In genomic region chr1:64243757-64244080, GRCh38 we compare ENCODE assay signal across 12 cellular contexts. TPM values are rescaled to one million over a fixed set of nuclear protein-coding genes. Genes with fewer than 3 reads are reported as not detected.
DNase-seq lines count a peak whose midpoint lies in the region; ATAC-seq lines count a peak whose summit lies in the region.
"Had no signal": no experiment of that assay in that cellular context is flagged by ENCODE, and none has a peak within 500 bp of the region (broad histone marks: within the 10 kb centered on the region; RNA-seq: fewer than 3 reads in every experiment).

No MANE protein-coding gene starts in this region.

- H3K4ac ChIP-seq in trophoblast cell (ENCODE audit: low read depth, low read length), result no peak overlapping the region

- no peak overlapping the region for H4K91ac ChIP-seq in trophoblast cell (ENCODE audit: low read depth, low read length)

- POLR2A ChIA-PET in CD4-positive, alpha-beta memory T cell (lab: Charles Lee; ENCODE audit: partially characterized antibody), result interaction anchor here (1.3 kb wide), 1 partner anchor 650 kb away, joined by 3 read pairs; the partner anchor contains the start of gene PGM1

- peaks cover 12 to 31% (median 15%) of the 10 kb centered on the region in 4 donors for H3K4me1 Mint-ChIP-seq in CD4-positive, alpha-beta memory T cell
- H3K4me1 Mint-ChIP-seq in central memory CD8-positive, alpha-beta T cell, result peaks cover 11% of the 10 kb centered on the region

- no peak overlapping the region for H3K4me3 ChIP-seq in ACC112 (ENCODE audit: low read depth, low read length)
- H3K4me3 ChIP-seq in CD4-positive, alpha-beta memory T cell (ENCODE audit: low read length in 2 of 2), result no peak overlapping the region
- H3K4me3 ChIP-seq in trophoblast cell (ENCODE audit: low read depth, low read length), result no peak overlapping the region

- intact Hi-C loops in CD4-positive, alpha-beta memory T cell (cut with micrococcal nuclease), result loop anchor here (1.0 kb wide), 2 partner anchors 627 to 665 kb away; no protein-coding TSS in a partner anchor

- no peak overlapping the region for H3K14ac ChIP-seq in trophoblast cell (ENCODE audit: low read length)

- no peak overlapping the region for H4K12ac ChIP-seq in trophoblast cell (ENCODE audit: low read depth, low read length)

- no peak overlapping the region for H3K23ac ChIP-seq in trophoblast cell (ENCODE audit: low read length)

- H2BK120ac ChIP-seq in trophoblast cell (ENCODE audit: insufficient read depth, low read length, poor library complexity), result no peak overlapping the region

- H2AK5ac ChIP-seq in trophoblast cell (ENCODE audit: low read length), result no peak overlapping the region

- H3K9ac ChIP-seq in trophoblast cell (ENCODE audit: low read length), result no peak overlapping the region

- H3K4me1 ChIP-seq in ACC112 (ENCODE audit: control insufficient read depth, insufficient read depth, low read length, unreplicated experiment) (no peaks in the 10 kb centered on the region), trophoblast cell (ENCODE audit: control insufficient read depth in 1 of 2, insufficient read depth in 2 of 2, low read length in 2 of 2) (peaks cover 0 to 6% of the 10 kb centered on the region in 2 experiments)
- H3K4me1 ChIP-seq in CD4-positive, alpha-beta memory T cell (ENCODE audit: insufficient read depth, low read length), result peaks cover 22% of the 10 kb centered on the region

- H3K27ac Mint-ChIP-seq in CD4-positive, alpha-beta memory T cell, result peak overlapping the region in 2 of 7 donors; percentile 19 to 31
- H3K27ac Mint-ChIP-seq in central memory CD8-positive, alpha-beta T cell (ENCODE audit: low read depth), result no peak overlapping the region

- H3K18ac ChIP-seq in trophoblast cell (ENCODE audit: low read length), result no peak overlapping the region

- peaks cover 6 to 14% of the 10 kb centered on the region in 2 donors for H3K27me3 Mint-ChIP-seq in CD4-positive, alpha-beta memory T cell
- peaks cover 20% of the 10 kb centered on the region for H3K27me3 Mint-ChIP-seq in central memory CD8-positive, alpha-beta T cell

- H3K27me3 ChIP-seq in ACC112 (ENCODE audit: insufficient read depth, low read length) (no peaks in the 10 kb centered on the region), trophoblast cell (ENCODE audit: insufficient read depth, low read length) (no peaks in the 10 kb centered on the region)
- no peaks in the 10 kb centered on the region for H3K27me3 ChIP-seq in CD4-positive, alpha-beta memory T cell (ENCODE audit: insufficient read depth, low read length)
- H3K27me3 ChIP-seq: brain microvascular endothelial cell had no signal

- no peaks in the 10 kb centered on the region for H3K79me2 ChIP-seq in ACC112 (ENCODE audit: control insufficient read depth, insufficient read depth, low read length, unreplicated experiment)
- no peaks in the 10 kb centered on the region for H3K79me2 ChIP-seq in trophoblast cell (ENCODE audit: control insufficient read depth, insufficient read depth, low read length, poor library complexity)

- ATAC-seq in central memory CD8-positive, alpha-beta T cell (replicated peaks; ENCODE audit: extremely low read depth, poor library complexity, severe bottlenecking), result no peak
- ATAC-seq in GM18519 (IDR thresholded peaks at IDR 0.05; ENCODE audit: low FRiP score, unreplicated experiment) (no peak), GM18873 (IDR thresholded peaks at IDR 0.05; ENCODE audit: low FRiP score, unreplicated experiment) (no peak)

- no peaks in the 10 kb centered on the region for H3K9me3 Mint-ChIP-seq in CD4-positive, alpha-beta memory T cell
- no peaks in the 10 kb centered on the region for H3K9me3 Mint-ChIP-seq in central memory CD8-positive, alpha-beta T cell

- H2BK12ac ChIP-seq in trophoblast cell (ENCODE audit: low read length), result no peak overlapping the region

- H4K8ac ChIP-seq in trophoblast cell (ENCODE audit: low read depth, low read length), result no peak overlapping the region

- H3K27ac ChIP-seq in ACC112 (ENCODE audit: low read depth, low read length) (no peak overlapping the region), trophoblast cell (ENCODE audit: low read depth, low read length) (no peak overlapping the region)
- no peak overlapping the region for H3K27ac ChIP-seq in CD4-positive, alpha-beta memory T cell (ENCODE audit: low read depth, low read length)
- H3K27ac ChIP-seq: brain microvascular endothelial cell had no signal

- H2BK5ac ChIP-seq in trophoblast cell (ENCODE audit: low read depth, low read length, poor library complexity), result no peak overlapping the region

- H3K9me3 ChIP-seq in CD4-positive, alpha-beta memory T cell (ENCODE audit: control insufficient read depth in 1 of 2, low read length in 2 of 2), result no peaks in the 10 kb centered on the region
- no peaks in the 10 kb centered on the region for H3K9me3 ChIP-seq in trophoblast cell (ENCODE audit: insufficient read depth, low read depth, low read length)

- H3K4me3 Mint-ChIP-seq in CD4-positive, alpha-beta memory T cell, result peak overlapping the region in 7 of 8 donors; percentile 29 to 87 (median 78)
- H3K4me3 Mint-ChIP-seq in central memory CD8-positive, alpha-beta T cell, result peak overlapping the region; percentile 5

- H3K36me3 ChIP-seq in ACC112 (ENCODE audit: insufficient read depth, low read length) (no peaks in the 10 kb centered on the region), trophoblast cell (ENCODE audit: control insufficient read depth in 1 of 2, insufficient read depth in 2 of 2, low read length in 2 of 2) (no peaks in the 10 kb centered on the region)
- no peaks in the 10 kb centered on the region for H3K36me3 ChIP-seq in CD4-positive, alpha-beta memory T cell (ENCODE audit: insufficient read depth, low read length)
- H3K36me3 ChIP-seq: brain microvascular endothelial cell had no signal

- peaks cover 2% of the 10 kb centered on the region for H3K79me1 ChIP-seq in trophoblast cell (ENCODE audit: low read length)

- DNase-seq in CD4-positive, alpha-beta memory T cell, result no peak
- DNase-seq in NCI-H82 treated with DMSO at 0.1 percent for 48 hours (lab: John Stamatoyannopoulos, UW; ENCODE audit: unreplicated experiment) (peak; percentile 17), trophoblast cell (no peak), T1000 (lab: John Stamatoyannopoulos, UW) (no peak)
- no peak for DNase-seq in central memory CD8-positive, alpha-beta T cell (ENCODE audit: low spot score in 2 of 2)
- DNase-seq: activated CD8-positive, alpha-beta memory T cell treated with anti-CD3 and anti-CD28 coated beads, Interleukin-2, amount 50 U/mL, for 4 hours; brain microvascular endothelial cell; stimulated activated CD4-positive, alpha-beta T cell treated with anti-CD3 and anti-CD28 coated beads, Interleukin-4, amount 100 ng/mL, for 1 hour had no signal

- H3K36me3 Mint-ChIP-seq in CD4-positive, alpha-beta memory T cell, result no peaks in the 10 kb centered on the region
- no peaks in the 10 kb centered on the region for H3K36me3 Mint-ChIP-seq in central memory CD8-positive, alpha-beta T cell (ENCODE audit: insufficient read depth)

- H2AFZ ChIP-seq in ACC112 (ENCODE audit: low read length, unreplicated experiment) (peak overlapping the region; percentile 48), trophoblast cell (ENCODE audit: insufficient read depth, low read length, poor library complexity) (no peak overlapping the region)

- WGBS in trophoblast cell (ENCODE audit: extremely low coverage, insufficient coverage, insufficient read length), result no CpG with 5 or more reads among the region's 4 CpGs

- CTCF ChIA-PET in CD4-positive, alpha-beta memory T cell (lab: Charles Lee; ENCODE audit: partially characterized antibody), result interaction anchor here (1.0 to 5.4 kb wide), 9 partner anchors 11 to 688 kb away, joined by 3 to 51 read pairs (median 6); no protein-coding TSS in a partner anchor

- H3K4me2 ChIP-seq in trophoblast cell (ENCODE audit: low read length), result no peak overlapping the region

RNA-seq across cellular contexts. Expression of gene UBE2U, which starts 40.3 kb away (rescaled TPM):
- not detected for total RNA-seq in CD4-positive, alpha-beta memory T cell
- polyA plus RNA-seq in CD4-positive, alpha-beta memory T cell, result not detected
- polyA plus RNA-seq in trophoblast cell (2013), result 0.18 TPM in 1 of 2 replicates, not detected in the other
- total RNA-seq: T-helper 1 cell treated with Interleukin-12 subunit alpha and Interleukin-12 subunit beta and Interleukin-4 antibody, amounts not matched to agents 30 ng/mL and 1 ng/mL, for 36 hours had no signal
